Comparison of ENCODE assay signal across 20 cellular contexts in genomic region chr4:23932186-23932585, GRCh38. TPM values are rescaled to one million over a fixed set of nuclear protein-coding genes. Genes with fewer than 3 reads are reported as not detected.
A peak's percentile ranks its signal among the peaks of the same experiment; 100 is the strongest.
DNase-seq lines count a peak whose midpoint lies in the region; ATAC-seq, FAIRE-seq and TF ChIP-seq lines count a peak whose summit lies in the region.
"Had no signal": no experiment of that assay in that cellular context is flagged by ENCODE, and none has a peak within 500 bp of the region (broad histone marks: within the 10 kb centered on the region; RNA-seq: fewer than 3 reads in every experiment).

No MANE protein-coding gene starts in this region.

- no peaks in the 10 kb centered on the region for H3K36me3 ChIP-seq in left ventricle myocardium inferior
- no peaks in the 10 kb centered on the region for H3K36me3 ChIP-seq in H1 (ENCODE audit: control insufficient read depth in 2 of 4, insufficient read depth in 4 of 4, low read length in 3 of 4)
- H3K36me3 ChIP-seq in iPS-20b (ENCODE audit: insufficient read depth, low read depth, low read length): no peaks in the 10 kb centered on the region
- no peaks in the 10 kb centered on the region for H3K36me3 ChIP-seq in thyroid gland

- H3K56ac ChIP-seq in H1 (replicated peaks; ENCODE audit: insufficient read length, low read depth, low read length): no peak overlapping the region

- H3K9me3 Mint-ChIP-seq in activated naive CD8-positive, alpha-beta T cell treated with anti-CD3 and anti-CD28 coated beads, Interleukin-2, amount 50 U/mL, for 24 hours: no peaks in the 10 kb centered on the region

- peak overlapping the region; percentile 7 to 47; a peak in 2 of 4 replicates for H3K4me2 ChIP-seq in H1 (ENCODE audit: insufficient read depth in 1 of 2, low read depth in 2 of 2, low read length in 2 of 2)

- ATAC-seq in Right ventricle myocardium inferior: no peak
- no peak for ATAC-seq in HG03139 (IDR thresholded peaks at IDR 0.05; ENCODE audit: unreplicated experiment)
- ATAC-seq in activated naive CD8-positive, alpha-beta T cell treated with anti-CD3 and anti-CD28 coated beads, Interleukin-2, amount 50 U/mL, for 24 hours: no peak
- ATAC-seq: GM12878, HepG2 had no signal

- H3K4me3 Mint-ChIP-seq in activated naive CD8-positive, alpha-beta T cell treated with anti-CD3 and anti-CD28 coated beads, Interleukin-2, amount 50 U/mL, for 24 hours: no peak overlapping the region

- no peaks in the 10 kb centered on the region for H3K4me1 Mint-ChIP-seq in activated naive CD8-positive, alpha-beta T cell treated with anti-CD3 and anti-CD28 coated beads, Interleukin-2, amount 50 U/mL, for 24 hours

- H3K23me2 ChIP-seq in H1 (ENCODE audit: low read depth, low read length): peaks cover 4% of the 10 kb centered on the region

- CTCF ChIA-PET in H1 (lab: Charles Lee; ENCODE audit: partially characterized antibody): interaction anchor here (0.5 to 3.5 kb wide), 26 partner anchors 9 to 765 kb away, joined by 3 to 21 read pairs (median 4); partner anchors contain the start of gene PPARGC1A

- TF ChIP-seq CTCF in left ventricle myocardium inferior (IDR thresholded peaks at IDR 0.05; ENCODE audit: borderline replicate concordance): no peak
- TF ChIP-seq CTCF in H1 (IDR thresholded peaks at IDR 0.05; ENCODE audit: control extremely low read depth in 1 of 3, insufficient read depth in 1 of 3, low read depth in 1 of 3, low read length in 3 of 3): peak in 2 of 3 experiments; percentile 7 to 20; a peak in 2 of 4 replicates
- no peak for TF ChIP-seq CTCF in thyroid gland (IDR thresholded peaks at IDR 0.05)

- H2BK120ac ChIP-seq in H1 (replicated peaks; ENCODE audit: low read depth, low read length): no peak overlapping the region

- TF ChIP-seq EP300 in H1 (IDR thresholded peaks at IDR 0.05; ENCODE audit: borderline replicate concordance in 1 of 2, low read depth in 2 of 2, low read length in 2 of 2): no peak

- no peak overlapping the region for H2BK15ac ChIP-seq in H1 (ENCODE audit: low read length)

- no peaks in the 10 kb centered on the region for H3K79me1 ChIP-seq in H1 (ENCODE audit: low read depth, low read length)

- H2BK5ac ChIP-seq in H1 (ENCODE audit: low read depth, low read length): no peak overlapping the region

- no peak overlapping the region for H3K9ac ChIP-seq in H1 (replicated peaks in 1 of 4; ENCODE audit: extremely low read depth in 1 of 4, low read depth in 3 of 4, low read length in 3 of 4)
- H3K9ac ChIP-seq in iPS-20b (ENCODE audit: low read depth, low read length): no peak overlapping the region

- no peak overlapping the region for H4K5ac ChIP-seq in H1 (ENCODE audit: insufficient read length, low read depth, low read length)

- H3K79me2 ChIP-seq in H1 (ENCODE audit: control insufficient read depth in 1 of 2, insufficient read depth in 2 of 2, low read length in 2 of 2): no peaks in the 10 kb centered on the region

- no peak for FAIRE-seq in H1 (lab: Jason Lieb, UNC)
- FAIRE-seq: A204.1, GM12878, HepG2, RCC 7860 had no signal

- TF ChIP-seq POLR2A in H1 (IDR thresholded peaks at IDR 0.05; ENCODE audit: control extremely low read depth in 1 of 2, low read depth in 2 of 2, low read length in 2 of 2) (no peak), thyroid gland (IDR thresholded peaks at IDR 0.05) (no peak)

- DNase-seq in left ventricle myocardium inferior (no peak), Right ventricle myocardium inferior (ENCODE audit: missing footprints) (no peak), H1 (ENCODE audit: low read depth in 1 of 2, low spot score in 2 of 2) (no peak), thyroid gland (no peak), RPMI8226 (no peak)
- DNase-seq in activated naive CD8-positive, alpha-beta T cell treated with anti-CD3 and anti-CD28 coated beads, Interleukin-2, amount 50 U/mL, for 24 hours: no peak
- DNase-seq: COR-L47, MM.1S, NCI-H1105, NCI-H187, NCI-H446 treated with DMSO at 0.1 percent for 48 hours had no signal

- H4K20me1 ChIP-seq in H1 (replicated peaks in 1 of 2; ENCODE audit: control insufficient read depth in 1 of 2, insufficient read depth in 2 of 2, low read length in 2 of 2): no peaks in the 10 kb centered on the region

- H4K91ac ChIP-seq in H1 (replicated peaks; ENCODE audit: insufficient read length, low read length): no peak overlapping the region

- H3K27ac Mint-ChIP-seq in activated naive CD8-positive, alpha-beta T cell treated with anti-CD3 and anti-CD28 coated beads, Interleukin-2, amount 50 U/mL, for 24 hours: no peak overlapping the region

- H3K27ac ChIP-seq in left ventricle myocardium inferior (replicated peaks): peak overlapping the region; percentile 94
- H3K27ac ChIP-seq in H1 (ENCODE audit: low read depth, low read length): no peak overlapping the region
- no peak overlapping the region for H3K27ac ChIP-seq in iPS-20b (ENCODE audit: low read length)
- peak overlapping the region; percentile 58 to 93 (median 87) for H3K27ac ChIP-seq in thyroid gland
- H3K27ac ChIP-seq: C4-2B, HL-60 had no signal

- 20% methylated on average over 4 of the region's 4 CpGs; no CpG with 5 or more reads in 1 of the 2 experiments for whole genome bisulfite sequencing in H1 (ENCODE audit: extremely low coverage in 1 of 2, insufficient coverage in 1 of 2, insufficient read length in 1 of 2, insufficient replicate concordance in 2 of 2, low coverage in 1 of 2, low lambda C conversion rate in 2 of 2, missing lambda C conversion rate in 1 of 2), 2 experiments
- 80 to 88% methylated on average over 4 of the region's 4 CpGs for WGBS in thyroid gland, 2 donors

- no peak overlapping the region for H2BK12ac ChIP-seq in H1 (ENCODE audit: low read depth, low read length)

- H3K27me3 Mint-ChIP-seq in activated naive CD8-positive, alpha-beta T cell treated with anti-CD3 and anti-CD28 coated beads, Interleukin-2, amount 50 U/mL, for 24 hours: no peaks in the 10 kb centered on the region

- H3K14ac ChIP-seq in H1 (ENCODE audit: insufficient read length): no peak overlapping the region

- TF ChIP-seq RAD21 in H1 (IDR thresholded peaks at IDR 0.05 in 1 of 2, conservative IDR thresholded peaks at IDR 0.05 in 1 of 2; ENCODE audit: low read depth in 2 of 2, low read length in 2 of 2): peak in 1 of 2 experiments; percentile 9; a peak in 1 of 4 replicates

- no peak overlapping the region for H2AFZ ChIP-seq in H1 (ENCODE audit: low read length)

- H3K4ac ChIP-seq in H1 (replicated peaks; ENCODE audit: insufficient read length, low read depth, low read length): no peak overlapping the region

- H3K9me3 ChIP-seq in left ventricle myocardium inferior (replicated peaks): no peaks in the 10 kb centered on the region
- H3K9me3 ChIP-seq in H1 (ENCODE audit: insufficient read depth in 2 of 2, low read depth in 1 of 2, low read length in 1 of 2): no peaks in the 10 kb centered on the region
- H3K9me3 ChIP-seq in iPS-20b (ENCODE audit: insufficient read depth, low read depth, low read length): no peaks in the 10 kb centered on the region
- no peaks in the 10 kb centered on the region for H3K9me3 ChIP-seq in thyroid gland

- POLR2A ChIA-PET in H1 (lab: Charles Lee; ENCODE audit: partially characterized antibody): interaction anchor here (1.6 kb wide), 1 partner anchor 16 kb away, joined by 4 read pairs; no protein-coding TSS in a partner anchor

- no peaks in the 10 kb centered on the region for H3K27me3 ChIP-seq in left ventricle myocardium inferior (ENCODE audit: low read depth)
- H3K27me3 ChIP-seq in H1 (replicated peaks in 1 of 4; ENCODE audit: control insufficient read depth in 3 of 4, extremely low read depth in 1 of 4, insufficient read depth in 3 of 4, low read length in 3 of 4): no peaks in the 10 kb centered on the region
- H3K27me3 ChIP-seq in iPS-20b (ENCODE audit: insufficient read depth, low read length): no peaks in the 10 kb centered on the region
- no peaks in the 10 kb centered on the region for H3K27me3 ChIP-seq in thyroid gland

- no peak overlapping the region for H3K18ac ChIP-seq in H1 (ENCODE audit: extremely low read depth, low read length)

- peaks cover 52% of the 10 kb centered on the region for H3K4me1 ChIP-seq in left ventricle myocardium inferior
- peaks cover 6 to 33% (median 23%) of the 10 kb centered on the region in 4 experiments for H3K4me1 ChIP-seq in H1 (replicated peaks in 1 of 4; ENCODE audit: control insufficient read depth in 3 of 4, insufficient read depth in 4 of 4, low read length in 3 of 4)
- peaks cover 51% of the 10 kb centered on the region for H3K4me1 ChIP-seq in iPS-20b (ENCODE audit: insufficient read depth, low read length)
- H3K4me1 ChIP-seq in thyroid gland: peaks cover 38 to 42% of the 10 kb centered on the region in 2 donors

- no peak overlapping the region for H4K8ac ChIP-seq in H1 (ENCODE audit: extremely low read depth, insufficient read depth, low read length)

- H2AK5ac ChIP-seq in H1 (ENCODE audit: low read depth, low read length): no peak overlapping the region

- no peak overlapping the region for H3K23ac ChIP-seq in H1 (ENCODE audit: insufficient read length)

- intact Hi-C loops in left ventricle myocardium inferior (cut with micrococcal nuclease) (no loop called here), Right ventricle myocardium inferior (cut with DNase I) (loop anchor here (5.0 to 10.0 kb wide), 3 partner anchors 115 to 485 kb away; no protein-coding TSS in a partner anchor), thyroid gland (cut with DNase I) (no loop called here)

- 0 out of 2 replicates have a peak overlapping the region, but pooled peaks have one; percentile 69 for H2BK20ac ChIP-seq in H1 (ENCODE audit: low read length)

- H3K4me3 ChIP-seq in left ventricle myocardium inferior (no peak overlapping the region), H1 (ENCODE audit: extremely low read depth in 1 of 4, insufficient read depth in 2 of 4, low read depth in 3 of 4, low read length in 4 of 4) (peak overlapping the region in 1 of 4 experiments; percentile 34; a peak in 1 of 8 replicates), iPS-20b (ENCODE audit: low read length) (peak overlapping the region; percentile 8; the same call in 1 of the 2 replicates), thyroid gland (replicated peaks in 1 of 3) (no peak overlapping the region)
- H3K4me3 ChIP-seq: GM12878 had no signal

- H3K36me3 Mint-ChIP-seq in activated naive CD8-positive, alpha-beta T cell treated with anti-CD3 and anti-CD28 coated beads, Interleukin-2, amount 50 U/mL, for 24 hours (ENCODE audit: low read depth): no peaks in the 10 kb centered on the region

TF ChIP-seq in H1, 55 proteins besides CTCF, POLR2A, EP300 and RAD21 (continues in another document):
- TF ChIP-seq MAFK (IDR thresholded peaks at IDR 0.05; ENCODE audit: low read depth, low read length): no peak

RNA-seq across cellular contexts. Expression of gene PPARGC1A, which starts 42.3 kb away (rescaled TPM):
- total RNA-seq in left ventricle myocardium inferior (108 TPM), Right ventricle myocardium inferior (77.5 TPM), thyroid gland (100 to 1,000 TPM in 2 of 4 donors, 10 to 100 TPM in 2; 58.5 to 128 (median 96.2) TPM)
- 1.4 and 1.5 TPM in 2 replicates for total RNA-seq in H1 (2021; fragmentation: NEBNext Ultra II Directional; extraction: Animal tissue kit (Norgen Biotek cat#: 25700))
- 0.54 and 0.60 TPM in 2 replicates for polyA plus RNA-seq in H1 (2011; rRNA removed)
- 0.88 TPM for polyA plus RNA-seq in H1 (2011; cell fraction: cytosol; rRNA removed)
- 1.2 TPM for polyA plus RNA-seq in H1 (2011; cell fraction: nucleus; rRNA removed)
- polyA plus RNA-seq in H1 (2012, experiment 1 of 2): 0.33 to 0.79 TPM (median 0.48 TPM) in 4 replicates
- polyA plus RNA-seq in H1 (2012, experiment 2 of 2): 0.03 TPM
- 1.1 TPM for polyA plus RNA-seq in H1 (2013, experiment 1 of 2)
- 0.94 TPM for polyA plus RNA-seq in H1 (2013, experiment 2 of 2)
- 4.8 and 7.0 TPM in 2 replicates for polyA minus RNA-seq in H1 (2011; rRNA and poly(A)+ RNA removed)
- 1.1 TPM for polyA minus RNA-seq in H1 (2011; cell fraction: cytosol; rRNA and poly(A)+ RNA removed)
- 9.7 TPM for polyA minus RNA-seq in H1 (2011; cell fraction: nucleus; rRNA and poly(A)+ RNA removed)
- total RNA-seq: G401 had no signal

Comparison
In these comparisons a context has a peak if more than half of its experiments do, and no peak if none do; other contexts are left out.
1. H3K27ac ChIP-seq: peak in left ventricle myocardium inferior (single experiment) and thyroid gland (3 of 3); none in H1 (single experiment) and iPS-20b (single experiment).
2. CTCF ChIP-seq: peak in H1 (2 of 3); none in left ventricle myocardium inferior (single experiment) and thyroid gland (0 of 6).
3. RNA of gene PPARGC1A, which starts 42.3 kb away (total RNA-seq): 58.5 to 128 TPM in thyroid gland, 108 TPM in left ventricle myocardium inferior (single experiment) and 77.5 TPM in Right ventricle myocardium inferior (single experiment); 1.4 to 1.5 TPM in H1; every median in the first group is over 10 times any median in the second.